ENCODE assay signal across 15 cellular contexts in the genomic region with DNA sequence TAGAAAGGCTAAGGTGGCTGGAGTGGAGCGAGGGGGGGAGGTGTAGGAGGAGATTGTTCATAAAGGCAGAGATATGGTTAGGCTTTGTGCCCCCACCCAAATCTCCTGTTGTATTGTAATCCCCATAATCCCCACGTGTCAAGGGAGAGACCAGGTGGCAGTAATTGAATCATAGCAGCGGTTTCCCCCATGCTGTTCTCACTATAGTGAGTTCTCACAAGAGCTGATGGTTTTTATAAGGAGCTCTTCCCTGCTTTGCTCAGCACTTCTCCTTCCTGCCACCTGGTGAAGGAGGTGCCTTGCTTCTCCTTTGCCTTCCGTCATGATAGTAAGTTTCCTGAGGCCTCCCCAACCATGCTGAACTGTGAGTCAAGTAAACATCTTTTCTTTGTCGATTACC.
DNase-seq lines count a peak whose midpoint lies in the region; ATAC-seq and TF ChIP-seq lines count a peak whose summit lies in the region.
"Had no signal": no experiment of that assay in that cellular context is flagged by ENCODE, and none has a peak within 500 bp of the region (broad histone marks: within the 10 kb centered on the region; RNA-seq: fewer than 3 reads in every experiment).

No MANE protein-coding gene starts in this region.

- H2BK5ac ChIP-seq in mesendoderm (ENCODE audit: low read length), result no peak overlapping the region

- ATAC-seq in GM23338, result no peak; the same call in 2 of the 3 replicates
- ATAC-seq in WTC11, result no peak
- ATAC-seq: PC-3 had no signal

- no peak overlapping the region for H3K4ac ChIP-seq in mesendoderm (ENCODE audit: low read depth, low read length)

- H3K9me2 ChIP-seq in GM23338 (ENCODE audit: insufficient read depth), result no peaks in the 10 kb centered on the region
- H3K9me2 ChIP-seq: SK-N-SH had no signal

- POLR2A ChIA-PET in WTC11 (lab: Charles Lee), result no interaction called here
- POLR2A ChIA-PET in CD8-positive, alpha-beta memory T cell (lab: Charles Lee), result no interaction called here

- H3K9ac ChIP-seq in mesendoderm (ENCODE audit: low read length), result no peak overlapping the region
- H3K9ac ChIP-seq: SK-N-SH had no signal

- H4K8ac ChIP-seq in mesendoderm (ENCODE audit: low read depth, low read length), result no peak overlapping the region

- H4K5ac ChIP-seq in mesendoderm (ENCODE audit: low read length), result no peak overlapping the region

- H3K23ac ChIP-seq in mesendoderm (ENCODE audit: low read length), result no peak overlapping the region

- H3K9me3 Mint-ChIP-seq in GM23338 (no peaks in the 10 kb centered on the region), WTC11 (peaks cover 5% of the 10 kb centered on the region)
- peaks cover 0 to 4% (median 0%) of the 10 kb centered on the region in 5 donors for H3K9me3 Mint-ChIP-seq in CD8-positive, alpha-beta memory T cell

- DNase-seq in GM23338 (ENCODE audit: low spot score) (no peak), NCI-H524 treated with DMSO at 0.1 percent for 48 hours (lab: John Stamatoyannopoulos, UW) (peak; percentile 91), WERI-Rb-1 (peak; percentile 80), mesendoderm (peak; percentile 50), WTC11 (ENCODE audit: low spot score) (no peak), posterior cingulate gyrus (no peak)
- no peak for DNase-seq in CD8-positive, alpha-beta memory T cell
- DNase-seq: DMS79, NCI-H1092 treated with DMSO at 0.1 percent for 48 hours, NCI-H1436 treated with DMSO at 0.1 percent for 48 hours, NCI-H1930, PC-3, SHP77 treated with DMSO at 0.1 percent for 48 hours, SK-N-SH had no signal

- TF ChIP-seq CTCF in GM23338 (conservative IDR thresholded peaks at IDR 0.05; ENCODE audit: low read depth in 2 of 2) (no peak), WERI-Rb-1 (IDR thresholded peaks at IDR 0.05; ENCODE audit: low read depth, low read length) (no peak), WTC11 (IDR thresholded peaks at IDR 0.05) (no peak)

- H3K4me1 ChIP-seq in GM23338 (ENCODE audit: insufficient read depth) (no peaks in the 10 kb centered on the region), mesendoderm (ENCODE audit: control insufficient read depth, low read depth, low read length) (no peaks in the 10 kb centered on the region)
- no peaks in the 10 kb centered on the region for H3K4me1 ChIP-seq in CD8-positive, alpha-beta memory T cell (ENCODE audit: insufficient read depth, low read length)

- no peak overlapping the region for H2AK5ac ChIP-seq in mesendoderm (ENCODE audit: low read length)

- H3K79me2 ChIP-seq in GM23338 (replicated peaks; ENCODE audit: insufficient read depth), result no peaks in the 10 kb centered on the region
- no peaks in the 10 kb centered on the region for H3K79me2 ChIP-seq in mesendoderm (ENCODE audit: control insufficient read depth, insufficient read depth, low read length)

- H3K27ac Mint-ChIP-seq in GM23338, result no peak overlapping the region
- no peak overlapping the region for H3K27ac Mint-ChIP-seq in WTC11
- H3K27ac Mint-ChIP-seq in CD8-positive, alpha-beta memory T cell, result no peak overlapping the region

- H3K4me3 Mint-ChIP-seq in GM23338 (no peak overlapping the region), WTC11 (no peak overlapping the region)
- no peak overlapping the region for H3K4me3 Mint-ChIP-seq in CD8-positive, alpha-beta memory T cell

- peaks cover 3% of the 10 kb centered on the region for H3K9me3 ChIP-seq in WERI-Rb-1 (ENCODE audit: severe bottlenecking)
- no peaks in the 10 kb centered on the region for H3K9me3 ChIP-seq in CD8-positive, alpha-beta memory T cell (ENCODE audit: low read length)
- H3K9me3 ChIP-seq: SK-N-SH had no signal

- H3K27ac ChIP-seq in GM23338 (ENCODE audit: low read depth) (no peak overlapping the region), WERI-Rb-1 (peak overlapping the region; percentile 88), mesendoderm (ENCODE audit: low read depth, low read length) (no peak overlapping the region)
- no peak overlapping the region for H3K27ac ChIP-seq in CD8-positive, alpha-beta memory T cell (ENCODE audit: low read depth, low read length)
- H3K27ac ChIP-seq: C4-2B had no signal

- H2AFZ ChIP-seq in GM23338, result peak overlapping the region; percentile 38; the same call in 1 of the 2 replicates

- CTCF ChIA-PET in WTC11 (lab: Charles Lee), result interaction anchor here (2.1 kb wide), 1 partner anchor 197 kb away, joined by 8 read pairs; no protein-coding TSS in a partner anchor
- CTCF ChIA-PET in CD8-positive, alpha-beta memory T cell (lab: Charles Lee), result no interaction called here

- H2BK15ac ChIP-seq in mesendoderm (replicated peaks; ENCODE audit: low read depth), result no peak overlapping the region

- H3K4me2 ChIP-seq in GM23338 (no peak overlapping the region), mesendoderm (ENCODE audit: low read length) (no peak overlapping the region)
- H3K4me2 ChIP-seq: SK-N-SH had no signal

- no CpG with 5 or more reads among the region's 5 CpGs for WGBS in mesendoderm (ENCODE audit: extremely low coverage, insufficient coverage, low lambda C conversion rate)

- H3K4me3 ChIP-seq in GM23338 (no peak overlapping the region), WERI-Rb-1 (ENCODE audit: low read depth, low read length) (peak overlapping the region; percentile 16), mesendoderm (ENCODE audit: low read length) (no peak overlapping the region)
- H3K4me3 ChIP-seq in CD8-positive, alpha-beta memory T cell (ENCODE audit: low read length), result no peak overlapping the region

- H3K27me3 Mint-ChIP-seq in GM23338 (ENCODE audit: insufficient read depth, low read depth, poor library complexity), result peaks cover 3% of the 10 kb centered on the region
- H3K27me3 Mint-ChIP-seq in WTC11 (ENCODE audit: low read depth), result peaks cover 3% of the 10 kb centered on the region; the same call in 1 of the 2 replicates
- H3K27me3 Mint-ChIP-seq in CD8-positive, alpha-beta memory T cell, result peaks cover 16 to 43% of the 10 kb centered on the region in 2 donors

- intact Hi-C loops in posterior cingulate gyrus (cut with DNase I), result no loop called here

- H3K36me3 ChIP-seq in GM23338 (ENCODE audit: insufficient read depth) (no peaks in the 10 kb centered on the region), WERI-Rb-1 (no peaks in the 10 kb centered on the region), mesendoderm (ENCODE audit: control insufficient read depth, insufficient read depth, low read length) (no peaks in the 10 kb centered on the region)
- no peaks in the 10 kb centered on the region for H3K36me3 ChIP-seq in CD8-positive, alpha-beta memory T cell (ENCODE audit: insufficient read depth, low read length)

- no peaks in the 10 kb centered on the region for H4K20me1 ChIP-seq in GM23338 (replicated peaks; ENCODE audit: insufficient read depth)

- H3K56ac ChIP-seq in mesendoderm (ENCODE audit: low read length), result no peak overlapping the region

- no peaks in the 10 kb centered on the region for H3K4me1 Mint-ChIP-seq in GM23338
- H3K4me1 Mint-ChIP-seq in WTC11, result no peaks in the 10 kb centered on the region
- H3K4me1 Mint-ChIP-seq in CD8-positive, alpha-beta memory T cell, result no peaks in the 10 kb centered on the region

- no peaks in the 10 kb centered on the region for H3K27me3 ChIP-seq in GM23338 (ENCODE audit: insufficient read depth)
- H3K27me3 ChIP-seq in WERI-Rb-1 (ENCODE audit: insufficient read depth, low read depth, severe bottlenecking), result no peaks in the 10 kb centered on the region
- H3K27me3 ChIP-seq in mesendoderm (ENCODE audit: insufficient read depth, low read length, poor library complexity), result no peaks in the 10 kb centered on the region
- no peaks in the 10 kb centered on the region for H3K27me3 ChIP-seq in CD8-positive, alpha-beta memory T cell (ENCODE audit: insufficient read depth, low read length, poor library complexity, severe bottlenecking)

- no peaks in the 10 kb centered on the region for H3K36me3 Mint-ChIP-seq in GM23338 (ENCODE audit: low read depth)
- no peaks in the 10 kb centered on the region for H3K36me3 Mint-ChIP-seq in WTC11
- H3K36me3 Mint-ChIP-seq in CD8-positive, alpha-beta memory T cell, result peaks cover 0 to 5% (median 2%) of the 10 kb centered on the region in 3 donors

- no peaks in the 10 kb centered on the region for H3K79me1 ChIP-seq in mesendoderm (ENCODE audit: low read length)

- no peaks in the 10 kb centered on the region for H3F3A ChIP-seq in GM23338 (replicated peaks; ENCODE audit: low read depth)

- no peak overlapping the region for H2BK120ac ChIP-seq in mesendoderm (ENCODE audit: low read depth, low read length)

- H3K18ac ChIP-seq in mesendoderm (ENCODE audit: low read length), result no peak overlapping the region

TF ChIP-seq in WTC11, 78 proteins besides CTCF, POLR2A, EP300 and RAD21 (continues in another document):
- TF ChIP-seq CBFB (CRISPR knock-in tag; IDR thresholded peaks at IDR 0.05; ENCODE audit: low read depth) (no peak), ZNF396 (CRISPR knock-in tag; IDR thresholded peaks at IDR 0.05; ENCODE audit: borderline replicate concordance) (no peak), NR1H2 (CRISPR knock-in tag; IDR thresholded peaks at IDR 0.05) (no peak), TEAD4 (CRISPR knock-in tag; IDR thresholded peaks at IDR 0.05) (no peak), ZNF671 (CRISPR knock-in tag; IDR thresholded peaks at IDR 0.05) (no peak)
- TF ChIP-seq, protein P1, sequence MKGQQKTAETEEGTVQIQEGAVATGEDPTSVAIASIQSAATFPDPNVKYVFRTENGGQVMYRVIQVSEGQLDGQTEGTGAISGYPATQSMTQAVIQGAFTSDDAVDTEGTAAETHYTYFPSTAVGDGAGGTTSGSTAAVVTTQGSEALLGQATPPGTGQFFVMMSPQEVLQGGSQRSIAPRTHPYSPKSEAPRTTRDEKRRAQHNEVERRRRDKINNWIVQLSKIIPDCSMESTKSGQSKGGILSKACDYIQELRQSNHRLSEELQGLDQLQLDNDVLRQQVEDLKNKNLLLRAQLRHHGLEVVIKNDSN (CRISPR knock-in tag; IDR thresholded peaks at IDR 0.05), result no peak
- TF ChIP-seq, protein P2, sequence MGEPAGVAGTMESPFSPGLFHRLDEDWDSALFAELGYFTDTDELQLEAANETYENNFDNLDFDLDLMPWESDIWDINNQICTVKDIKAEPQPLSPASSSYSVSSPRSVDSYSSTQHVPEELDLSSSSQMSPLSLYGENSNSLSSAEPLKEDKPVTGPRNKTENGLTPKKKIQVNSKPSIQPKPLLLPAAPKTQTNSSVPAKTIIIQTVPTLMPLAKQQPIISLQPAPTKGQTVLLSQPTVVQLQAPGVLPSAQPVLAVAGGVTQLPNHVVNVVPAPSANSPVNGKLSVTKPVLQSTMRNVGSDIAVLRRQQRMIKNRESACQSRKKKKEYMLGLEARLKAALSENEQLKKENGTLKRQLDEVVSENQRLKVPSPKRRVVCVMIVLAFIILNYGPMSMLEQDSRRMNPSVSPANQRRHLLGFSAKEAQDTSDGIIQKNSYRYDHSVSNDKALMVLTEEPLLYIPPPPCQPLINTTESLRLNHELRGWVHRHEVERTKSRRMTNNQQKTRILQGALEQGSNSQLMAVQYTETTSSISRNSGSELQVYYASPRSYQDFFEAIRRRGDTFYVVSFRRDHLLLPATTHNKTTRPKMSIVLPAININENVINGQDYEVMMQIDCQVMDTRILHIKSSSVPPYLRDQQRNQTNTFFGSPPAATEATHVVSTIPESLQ (CRISPR knock-in tag; IDR thresholded peaks at IDR 0.05), result no peak

Comparison
In these comparisons a context has a peak if more than half of its experiments do, and no peak if none do; other contexts are left out.
1. DNase-seq: peak in NCI-H524 treated with DMSO at 0.1 percent for 48 hours (single experiment), WERI-Rb-1 (single experiment) and mesendoderm (single experiment); none in GM23338 (single experiment), WTC11 (single experiment), CD8-positive, alpha-beta memory T cell (0 of 5) and posterior cingulate gyrus (0 of 10).